In genomic region chr7:149321978-149322541, GRCh38 we compare ENCODE assay signal across 8 cellular contexts.
DNase-seq lines count a peak whose midpoint lies in the region; ATAC-seq and TF ChIP-seq lines count a peak whose summit lies in the region.

No MANE protein-coding gene starts in this region.

- H3K27me3 Mint-ChIP-seq in osteocyte (ENCODE audit: unreplicated experiment): peaks cover 16% of the 10 kb centered on the region

- no peaks in the 10 kb centered on the region for H4K20me1 ChIP-seq in DND-41 (ENCODE audit: insufficient read depth, low read length)
- H4K20me1 ChIP-seq in OCI-LY7 (ENCODE audit: insufficient read depth, low read length): no peaks in the 10 kb centered on the region

- no peaks in the 10 kb centered on the region for H3K27me3 ChIP-seq in DND-41 (ENCODE audit: insufficient read depth, low read length, poor library complexity)

- H3K36me3 ChIP-seq in DND-41 (ENCODE audit: insufficient read depth, low read length): no peaks in the 10 kb centered on the region
- no peaks in the 10 kb centered on the region for H3K36me3 ChIP-seq in OCI-LY7 (ENCODE audit: insufficient read depth, low read length)

- H3K4me1 ChIP-seq in DND-41 (ENCODE audit: insufficient read depth, low read length) (no peaks in the 10 kb centered on the region; the same call in 1 of the 2 replicates), OCI-LY7 (ENCODE audit: insufficient read depth, low read length, poor library complexity, severe bottlenecking) (no peaks in the 10 kb centered on the region)

- H2AFZ ChIP-seq in DND-41 (ENCODE audit: low read depth, low read length) (peak overlapping the region; percentile 64), OCI-LY7 (ENCODE audit: low read length) (no peak overlapping the region; the same call in 1 of the 2 replicates)

- 0 out of 4 replicates have a peak overlapping the region, but pooled peaks of 1 of the 2 experiments have one; percentile 4 for H3K4me3 ChIP-seq in DND-41 (ENCODE audit: low read depth in 1 of 2, low read length in 2 of 2)
- H3K4me3 ChIP-seq in OCI-LY7 (ENCODE audit: low read depth, low read length, poor library complexity, severe bottlenecking): no peak overlapping the region
- H3K4me3 ChIP-seq in choroid plexus epithelial cell (ENCODE audit: low read depth, low read length): peak overlapping the region; percentile 52

- H3K9me3 Mint-ChIP-seq in osteocyte (ENCODE audit: unreplicated experiment): no peaks in the 10 kb centered on the region

- H3K27ac ChIP-seq in DND-41 (ENCODE audit: low read length): no peak overlapping the region
- no peak overlapping the region for H3K27ac ChIP-seq in OCI-LY7 (ENCODE audit: low read depth, low read length, poor library complexity, severe bottlenecking)

- H3K36me3 Mint-ChIP-seq in osteocyte (ENCODE audit: unreplicated experiment): no peaks in the 10 kb centered on the region

- CTCF ChIA-PET in OCI-LY7 (lab: Charles Lee; ENCODE audit: unreplicated experiment): no interaction called here

- no TSS peak for BruUV-seq in OCI-LY7 (replicated peaks; lab: Mats Ljungman, UMichigan)

- DNase-seq in DND-41 (no peak), OCI-LY7 (ENCODE audit: low spot score) (no peak), choroid plexus epithelial cell (ENCODE audit: low read depth) (peak; percentile 55), osteocyte (ENCODE audit: extremely low spot score, unreplicated experiment) (no peak), GM19238 (ENCODE audit: insufficient read length, low spot score) (no peak), retina (no peak), NOMO-1 treated with DMSO at 0.1 percent for 48 hours (lab: John Stamatoyannopoulos, UW; ENCODE audit: unreplicated experiment) (no peak)

- intact Hi-C loops in OCI-LY7 (cut with micrococcal nuclease; ENCODE audit: unreplicated experiment): no loop called here

- peak overlapping the region; percentile 51 for H3K4me3 Mint-ChIP-seq in osteocyte (ENCODE audit: unreplicated experiment)

- no peaks in the 10 kb centered on the region for H3K79me2 ChIP-seq in DND-41 (ENCODE audit: insufficient read depth, low read length)
- no peaks in the 10 kb centered on the region for H3K79me2 ChIP-seq in OCI-LY7 (ENCODE audit: insufficient read depth, low read depth, low read length)

- peak overlapping the region; percentile 6; the same call in 1 of the 2 replicates for H3K4me2 ChIP-seq in DND-41 (ENCODE audit: insufficient read depth, low read length)
- H3K4me2 ChIP-seq in OCI-LY7 (ENCODE audit: low read length): peak overlapping the region; percentile 17; the same call in 1 of the 2 replicates

- no peaks in the 10 kb centered on the region for H3K9me2 ChIP-seq in OCI-LY7 (ENCODE audit: insufficient read depth, low read length)

- peak overlapping the region; percentile 77 for H3K27ac Mint-ChIP-seq in osteocyte (ENCODE audit: unreplicated experiment)

- peak; percentile 66 for ATAC-seq in DND-41 (ENCODE audit: insufficient read depth, low read depth)
- ATAC-seq in GM19351 (IDR thresholded peaks at IDR 0.05; ENCODE audit: unreplicated experiment): no peak

- no peak overlapping the region for H3K9ac ChIP-seq in DND-41 (ENCODE audit: low read depth, low read length)

- POLR2A ChIA-PET in OCI-LY7 (lab: Charles Lee): no interaction called here

- H3K9me3 ChIP-seq in DND-41 (ENCODE audit: insufficient read depth, low read length, severe bottlenecking) (peaks cover 2% of the 10 kb centered on the region), OCI-LY7 (ENCODE audit: low read length) (0 out of 2 replicates have a peak, but pooled peaks cover 4% of the 10 kb centered on the region)

- H3K4me1 Mint-ChIP-seq in osteocyte (ENCODE audit: unreplicated experiment): peaks cover 10% of the 10 kb centered on the region

- TF ChIP-seq CTCF in DND-41 (IDR thresholded peaks at IDR 0.05; ENCODE audit: borderline replicate concordance, extremely low read depth, low read length, poor library complexity, severe bottlenecking) (no peak), OCI-LY7 (conservative IDR thresholded peaks at IDR 0.05; ENCODE audit: low read length) (no peak), choroid plexus epithelial cell (conservative IDR thresholded peaks at IDR 0.05; ENCODE audit: low read depth, low read length) (no peak), osteocyte (IDR thresholded peaks at IDR 0.05) (no peak)
